7 cellular contexts compared by ENCODE assay signal in genomic region chr14:45888766-45889285, GRCh38.
A peak's percentile ranks its signal among the peaks of the same experiment; 100 is the strongest.
DNase-seq lines count a peak whose midpoint lies in the region; ATAC-seq and TF ChIP-seq lines count a peak whose summit lies in the region.
"Not testable (repeated sequence)": the region's sequence is repeated elsewhere in the genome, so short reads cannot be mapped to it uniquely, and the experiment has no call there.

No MANE protein-coding gene starts in this region.

- not testable (repeated sequence) for H3K27ac ChIP-seq in HUES6 (ENCODE audit: low read depth, low read length); hepatocyte; iPS-18a (ENCODE audit: low read length); smooth muscle cell (ENCODE audit: low read depth)

- DNase-seq in WTC11 (ENCODE audit: low spot score) = peak; percentile 25
- DNase-seq in hepatocyte (ENCODE audit: low spot score); neural crest cell (ENCODE audit: low read depth, low spot score); smooth muscle cell (lab: John Stamatoyannopoulos, UW; ENCODE audit: unreplicated experiment): not testable (repeated sequence)

- H3K4me1 ChIP-seq in ES-I3 (ENCODE audit: insufficient read depth, low read length) = peaks cover 12% of the 10 kb centered on the region; the same call in 1 of the 2 replicates
- H3K4me1 ChIP-seq in HUES6 (ENCODE audit: control insufficient read depth, insufficient read depth, low read length) = peaks cover 11% of the 10 kb centered on the region
- H3K4me1 ChIP-seq in hepatocyte (ENCODE audit: insufficient read depth); smooth muscle cell (ENCODE audit: low read depth): not testable (repeated sequence)
- H3K4me1 ChIP-seq in iPS-18a (ENCODE audit: control insufficient read depth, low read depth, low read length) = peaks cover 11% of the 10 kb centered on the region

- H3K9ac ChIP-seq in ES-I3 (ENCODE audit: low read depth, low read length) (peak overlapping the region; percentile 47; the same call in 1 of the 2 replicates), HUES6 (ENCODE audit: low read length) (peak overlapping the region; percentile 48)
- H3K9ac ChIP-seq in iPS-18a (ENCODE audit: low read length); smooth muscle cell (ENCODE audit: low read depth): not testable (repeated sequence)

- H3F3A ChIP-seq in smooth muscle cell (ENCODE audit: low read depth) = not testable (repeated sequence)

- CTCF ChIA-PET in WTC11 (lab: Charles Lee) = not testable (repeated sequence)

- TF ChIP-seq CTCF in WTC11 (IDR thresholded peaks at IDR 0.05); hepatocyte (IDR thresholded peaks at IDR 0.05; ENCODE audit: poor library complexity); neural crest cell (conservative IDR thresholded peaks at IDR 0.05); smooth muscle cell (IDR thresholded peaks at IDR 0.05; ENCODE audit: borderline replicate concordance, insufficient read depth, poor library complexity, severe bottlenecking): not testable (repeated sequence)

- not testable (repeated sequence) for H3K27ac Mint-ChIP-seq in WTC11
- peak overlapping the region; percentile 86 for H3K27ac Mint-ChIP-seq in neural crest cell (ENCODE audit: unreplicated experiment)

- not testable (repeated sequence) for H4K20me1 ChIP-seq in hepatocyte (ENCODE audit: insufficient read depth, poor library complexity, severe bottlenecking); smooth muscle cell (ENCODE audit: low read depth)

- H2AFZ ChIP-seq in hepatocyte = not testable (repeated sequence)
- H2AFZ ChIP-seq in smooth muscle cell (ENCODE audit: low read depth) = peak overlapping the region; percentile 77

- peaks cover 25% of the 10 kb centered on the region for H3K9me3 Mint-ChIP-seq in WTC11
- not testable (repeated sequence) for H3K9me3 Mint-ChIP-seq in neural crest cell

- not testable (repeated sequence) for H3K27me3 ChIP-seq in HUES6 (ENCODE audit: control insufficient read depth, insufficient read depth, low read length); hepatocyte; iPS-18a (ENCODE audit: control insufficient read depth, insufficient read depth, low read length); smooth muscle cell (ENCODE audit: low read depth)

- not testable (repeated sequence) for ATAC-seq in WTC11

- H3K4me2 ChIP-seq in hepatocyte = peak overlapping the region; percentile 49
- peak overlapping the region; percentile 76 for H3K4me2 ChIP-seq in smooth muscle cell

- 47% methylated on average over 28 of the region's 28 CpGs for WGBS in hepatocyte (ENCODE audit: low lambda C conversion rate, missing lambda C conversion rate)
- 41% methylated on average over 28 of the region's 28 CpGs for WGBS in smooth muscle cell (ENCODE audit: low lambda C conversion rate)

- peaks cover 30% of the 10 kb centered on the region for H3K4me1 Mint-ChIP-seq in WTC11
- H3K4me1 Mint-ChIP-seq in neural crest cell = peaks cover 22% of the 10 kb centered on the region

- H3K9me3 ChIP-seq in ES-I3 (ENCODE audit: control insufficient read depth, insufficient read depth, low read length); HUES6 (ENCODE audit: control insufficient read depth, insufficient read depth, low read depth, low read length); hepatocyte (ENCODE audit: low read depth); iPS-18a (ENCODE audit: control insufficient read depth, low read depth, low read length); smooth muscle cell (replicated peaks; ENCODE audit: low read depth): not testable (repeated sequence)

- not testable (repeated sequence) for H3K36me3 Mint-ChIP-seq in WTC11; neural crest cell (ENCODE audit: low read depth)

- peak overlapping the region; percentile 53 for H3K4me3 ChIP-seq in HUES6 (ENCODE audit: low read depth, low read length)
- H3K4me3 ChIP-seq in hepatocyte = not testable (repeated sequence)
- peak overlapping the region; percentile 40 for H3K4me3 ChIP-seq in iPS-18a (ENCODE audit: low read length)
- peak overlapping the region; percentile 51 for H3K4me3 ChIP-seq in smooth muscle cell

- POLR2A ChIA-PET in WTC11 (lab: Charles Lee) = not testable (repeated sequence)

- H3K4me3 Mint-ChIP-seq in WTC11 (peak overlapping the region; percentile 68), neural crest cell (peak overlapping the region; percentile 83)

- H3K79me2 ChIP-seq in hepatocyte; smooth muscle cell (ENCODE audit: low read depth): not testable (repeated sequence)

- not testable (repeated sequence) for H3K9me2 ChIP-seq in hepatocyte (replicated peaks; ENCODE audit: insufficient read depth)

- not testable (repeated sequence) for H3K27me3 Mint-ChIP-seq in WTC11 (ENCODE audit: low read depth)
- H3K27me3 Mint-ChIP-seq in neural crest cell (ENCODE audit: low read depth) = peaks cover 14% of the 10 kb centered on the region

- not testable (repeated sequence) for H3K36me3 ChIP-seq in ES-I3 (ENCODE audit: insufficient read depth, low read length); HUES6 (ENCODE audit: control insufficient read depth, insufficient read depth, low read length); hepatocyte (replicated peaks; ENCODE audit: insufficient read depth, low read depth); iPS-18a (ENCODE audit: control insufficient read depth, low read depth, low read length); smooth muscle cell (ENCODE audit: low read depth)
